ENCODE assay signal across 1 cellular context in the genomic region with DNA sequence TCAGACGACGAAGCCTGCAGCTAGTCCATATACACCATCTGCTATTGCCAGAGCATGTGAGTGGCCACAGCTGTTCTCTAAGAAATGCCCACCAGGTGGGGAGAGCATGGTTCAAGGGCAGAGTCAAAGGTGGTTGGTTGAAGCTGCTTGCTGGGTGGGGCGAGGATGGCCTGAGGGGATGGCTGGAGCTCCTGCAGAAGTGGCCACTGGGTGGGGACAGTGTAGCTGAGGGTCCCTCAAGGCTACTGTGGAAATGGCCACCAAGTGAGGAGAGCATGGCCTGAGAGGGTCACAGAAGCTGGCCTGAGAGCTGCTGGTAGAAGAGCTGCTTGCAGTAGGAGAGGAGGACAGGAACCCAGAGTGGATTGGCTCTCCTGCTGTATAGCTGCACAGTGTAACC.
TF ChIP-seq lines count a peak whose summit lies in the region.

No MANE protein-coding gene starts in this region.

TF ChIP-seq in K562, 482 proteins besides CTCF, POLR2A, EP300 and RAD21 (continued from another document):
- no peak for TF ChIP-seq NCOA1 (IDR thresholded peaks at IDR 0.05; ENCODE audit: low read depth)
- TF ChIP-seq ATF1 (CRISPR knock-in tag; IDR thresholded peaks at IDR 0.05): no peak
- TF ChIP-seq ATF1 (tag; IDR thresholded peaks at IDR 0.05): no peak
- TF ChIP-seq CREB1 (IDR thresholded peaks at IDR 0.05): no peak
- no peak for TF ChIP-seq CREB1 (CRISPR knock-in tag; IDR thresholded peaks at IDR 0.05)
- no peak for TF ChIP-seq CAMTA2 (CRISPR knock-in tag; conservative IDR thresholded peaks at IDR 0.05)
